In genomic region chr9:90841213-90841612, GRCh38 we compare ENCODE assay signal across 20 cellular contexts. TPM values are rescaled to one million over a fixed set of nuclear protein-coding genes. Genes with fewer than 3 reads are reported as not detected.
A peak's percentile ranks its signal among the peaks of the same experiment; 100 is the strongest.
DNase-seq lines count a peak whose midpoint lies in the region; ATAC-seq, FAIRE-seq and TF ChIP-seq lines count a peak whose summit lies in the region.
"Had no signal": no experiment of that assay in that cellular context is flagged by ENCODE, and none has a peak within 500 bp of the region (broad histone marks: within the 10 kb centered on the region; RNA-seq: fewer than 3 reads in every experiment).

No MANE protein-coding gene starts in this region.

- H3K27me3 ChIP-seq in HL-60 (ENCODE audit: insufficient read depth, poor library complexity, severe bottlenecking) (no peaks in the 10 kb centered on the region), H1 (replicated peaks in 1 of 4; ENCODE audit: control insufficient read depth in 3 of 4, extremely low read depth in 1 of 4, insufficient read depth in 3 of 4, low read length in 3 of 4) (no peaks in the 10 kb centered on the region; a peak in 1 of 7 replicates), trophoblast cell (ENCODE audit: insufficient read depth, low read length) (no peaks in the 10 kb centered on the region)

- no peak overlapping the region for H3K14ac ChIP-seq in H1 (ENCODE audit: insufficient read length)
- no peak overlapping the region for H3K14ac ChIP-seq in trophoblast cell (ENCODE audit: low read length)

- H3K4me3 ChIP-seq in HL-60 (replicated peaks; ENCODE audit: insufficient read depth, low read length) (no peak overlapping the region), H1 (ENCODE audit: extremely low read depth in 1 of 4, insufficient read depth in 2 of 4, low read depth in 3 of 4, low read length in 4 of 4) (no peak overlapping the region), trophoblast cell (ENCODE audit: low read depth, low read length) (peak overlapping the region; percentile 47)

- FAIRE-seq in D721Med (lab: Jason Lieb, UNC) (peak; percentile 83), H1 (lab: Jason Lieb, UNC) (peak; percentile 48)
- FAIRE-seq: G401.6 had no signal

- peaks cover 18% of the 10 kb centered on the region; the same call in 1 of the 2 replicates for H3K23me2 ChIP-seq in H1 (ENCODE audit: low read depth, low read length)

- no peak overlapping the region for H2BK20ac ChIP-seq in H1 (ENCODE audit: low read length)

- no peak for ATAC-seq in GM19467 (IDR thresholded peaks at IDR 0.05; ENCODE audit: unreplicated experiment)
- ATAC-seq: CD8-positive, alpha-beta T cell had no signal

- H3K56ac ChIP-seq in H1 (replicated peaks; ENCODE audit: insufficient read length, low read depth, low read length) = peak overlapping the region; percentile 50

- POLR2A ChIA-PET in H1 (lab: Charles Lee; ENCODE audit: partially characterized antibody) = no interaction called here

- TF ChIP-seq RAD21 in H1 (IDR thresholded peaks at IDR 0.05 in 1 of 2, conservative IDR thresholded peaks at IDR 0.05 in 1 of 2; ENCODE audit: low read depth in 2 of 2, low read length in 2 of 2) = no peak

- H3K4me1 ChIP-seq in H1 (replicated peaks in 1 of 4; ENCODE audit: control insufficient read depth in 3 of 4, insufficient read depth in 4 of 4, low read length in 3 of 4) (no peaks in the 10 kb centered on the region; a peak in 1 of 7 replicates), trophoblast cell (ENCODE audit: control insufficient read depth in 1 of 2, insufficient read depth in 2 of 2, low read length in 2 of 2) (no peaks in the 10 kb centered on the region)

- H3K36me3 ChIP-seq in H1 (ENCODE audit: control insufficient read depth in 2 of 4, insufficient read depth in 4 of 4, low read length in 3 of 4) (peaks cover 0 to 6% (median 0%) of the 10 kb centered on the region in 4 experiments; a peak in 1 of 8 replicates), trophoblast cell (ENCODE audit: control insufficient read depth in 1 of 2, insufficient read depth in 2 of 2, low read length in 2 of 2) (no peaks in the 10 kb centered on the region)

- TF ChIP-seq POLR2A in H1 (IDR thresholded peaks at IDR 0.05; ENCODE audit: control extremely low read depth in 1 of 2, low read depth in 2 of 2, low read length in 2 of 2) = no peak

- H4K20me1 ChIP-seq in H1 (replicated peaks in 1 of 2; ENCODE audit: control insufficient read depth in 1 of 2, insufficient read depth in 2 of 2, low read length in 2 of 2) = peaks cover 0 to 17% of the 10 kb centered on the region in 2 experiments

- peak overlapping the region; percentile 15 for H4K5ac ChIP-seq in H1 (ENCODE audit: insufficient read length, low read depth, low read length)

- H2AFZ ChIP-seq in H1 (ENCODE audit: low read length) (no peak overlapping the region), trophoblast cell (ENCODE audit: insufficient read depth, low read length, poor library complexity) (no peak overlapping the region)

- H2BK120ac ChIP-seq in H1 (replicated peaks; ENCODE audit: low read depth, low read length) (peak overlapping the region; percentile 28), trophoblast cell (ENCODE audit: insufficient read depth, low read length, poor library complexity) (no peak overlapping the region)

- H2AK5ac ChIP-seq in H1 (ENCODE audit: low read depth, low read length) (peak overlapping the region; percentile 43; the same call in 1 of the 2 replicates), trophoblast cell (ENCODE audit: low read length) (no peak overlapping the region)

- H4K8ac ChIP-seq in H1 (ENCODE audit: extremely low read depth, insufficient read depth, low read length) (no peak overlapping the region), trophoblast cell (ENCODE audit: low read depth, low read length) (no peak overlapping the region)

- TF ChIP-seq EP300 in H1 (IDR thresholded peaks at IDR 0.05; ENCODE audit: borderline replicate concordance in 1 of 2, low read depth in 2 of 2, low read length in 2 of 2) = no peak

- H2BK5ac ChIP-seq in H1 (ENCODE audit: low read depth, low read length) (no peak overlapping the region), trophoblast cell (ENCODE audit: low read depth, low read length, poor library complexity) (no peak overlapping the region)

- H3K18ac ChIP-seq in H1 (ENCODE audit: extremely low read depth, low read length) (no peak overlapping the region), trophoblast cell (ENCODE audit: low read length) (no peak overlapping the region)

- CTCF ChIA-PET in H1 (lab: Charles Lee; ENCODE audit: partially characterized antibody) = no interaction called here

- no peak overlapping the region for H4K12ac ChIP-seq in trophoblast cell (ENCODE audit: low read depth, low read length)

- H3K9ac ChIP-seq in H1 (replicated peaks in 1 of 4; ENCODE audit: extremely low read depth in 1 of 4, low read depth in 3 of 4, low read length in 3 of 4) = peak overlapping the region in 1 of 4 experiments; percentile 32; a peak in 1 of 7 replicates
- H3K9ac ChIP-seq in trophoblast cell (ENCODE audit: low read length) = no peak overlapping the region

- H3K79me1 ChIP-seq in H1 (ENCODE audit: low read depth, low read length) (peaks cover 9% of the 10 kb centered on the region; the same call in 1 of the 2 replicates), trophoblast cell (ENCODE audit: low read length) (no peaks in the 10 kb centered on the region)

- H2BK12ac ChIP-seq in H1 (ENCODE audit: low read depth, low read length) (peak overlapping the region; percentile 5; the same call in 1 of the 2 replicates), trophoblast cell (ENCODE audit: low read length) (no peak overlapping the region)

- no peak overlapping the region for H2BK15ac ChIP-seq in H1 (ENCODE audit: low read length)

- DNase-seq in D721Med (ENCODE audit: insufficient read length, low spot score) = no peak
- no peak for DNase-seq in HL-60 (ENCODE audit: low read depth in 1 of 2, low spot score in 1 of 2)
- no peak for DNase-seq in H1 (ENCODE audit: low read depth in 1 of 2, low spot score in 2 of 2)
- DNase-seq in trophoblast cell = no peak
- DNase-seq in nucleus accumbens (lab: John Stamatoyannopoulos, UW) = no peak
- no peak for DNase-seq in AG08396 (ENCODE audit: low spot score)
- DNase-seq: C1 segment of cervical spinal cord; CD8-positive, alpha-beta T cell; HCEC 1CT; Kasumi-1; MM.1S; NCI-H1048; NCI-H1417 treated with DMSO at 0.1 percent for 48 hours; NCI-H187; NCI-H446 treated with DMSO at 0.1 percent for 48 hours; NCI-H526 treated with DMSO at 0.1 percent for 48 hours; Right ventricle myocardium superior had no signal

- H3K27ac ChIP-seq in HL-60 (replicated peaks) = peak overlapping the region; percentile 21
- no peak overlapping the region for H3K27ac ChIP-seq in H1 (ENCODE audit: low read depth, low read length)
- H3K27ac ChIP-seq in trophoblast cell (ENCODE audit: low read depth, low read length) = no peak overlapping the region

- WGBS in H1 (ENCODE audit: extremely low coverage in 1 of 2, insufficient coverage in 1 of 2, insufficient read length in 1 of 2, insufficient replicate concordance in 2 of 2, low coverage in 1 of 2, low lambda C conversion rate in 2 of 2, missing lambda C conversion rate in 1 of 2), 2 experiments = 90% methylated on average over 5 of the region's 5 CpGs; no CpG with 5 or more reads in 1 of the 2 experiments
- WGBS in trophoblast cell (ENCODE audit: extremely low coverage, insufficient coverage, insufficient read length) = 100% methylated on average over 2 of the region's 5 CpGs

- H3K79me2 ChIP-seq in H1 (ENCODE audit: control insufficient read depth in 1 of 2, insufficient read depth in 2 of 2, low read length in 2 of 2) (peaks cover 0 to 9% of the 10 kb centered on the region in 2 experiments; a peak in 1 of 4 replicates), trophoblast cell (ENCODE audit: control insufficient read depth, insufficient read depth, low read length, poor library complexity) (no peaks in the 10 kb centered on the region)

- H3K9me3 ChIP-seq in H1 (ENCODE audit: insufficient read depth in 2 of 2, low read depth in 1 of 2, low read length in 1 of 2) = peaks cover 3 to 15% of the 10 kb centered on the region in 2 experiments; a peak in 3 of 4 replicates
- H3K9me3 ChIP-seq in trophoblast cell (ENCODE audit: insufficient read depth, low read depth, low read length) = peaks cover 8% of the 10 kb centered on the region

- peak overlapping the region; percentile 98 for H3K23ac ChIP-seq in H1 (ENCODE audit: insufficient read length)
- peak overlapping the region; percentile 59 for H3K23ac ChIP-seq in trophoblast cell (ENCODE audit: low read length)

- TF ChIP-seq CTCF in D721Med (IDR thresholded peaks at IDR 0.05; ENCODE audit: insufficient read depth, missing control alignments) = no peak
- TF ChIP-seq CTCF in HL-60 (IDR thresholded peaks at IDR 0.05; ENCODE audit: insufficient read depth, low read length) = no peak
- no peak for TF ChIP-seq CTCF in H1 (IDR thresholded peaks at IDR 0.05; ENCODE audit: control extremely low read depth in 1 of 3, insufficient read depth in 1 of 3, low read depth in 1 of 3, low read length in 3 of 3)

- H3K4ac ChIP-seq in H1 (replicated peaks; ENCODE audit: insufficient read length, low read depth, low read length) = peak overlapping the region; percentile 57
- H3K4ac ChIP-seq in trophoblast cell (ENCODE audit: low read depth, low read length) = no peak overlapping the region

- peak overlapping the region; percentile 81 for H4K91ac ChIP-seq in H1 (replicated peaks; ENCODE audit: insufficient read length, low read length)
- no peak overlapping the region for H4K91ac ChIP-seq in trophoblast cell (ENCODE audit: low read depth, low read length)

- no peak overlapping the region for H3K4me2 ChIP-seq in H1 (ENCODE audit: insufficient read depth in 1 of 2, low read depth in 2 of 2, low read length in 2 of 2)
- no peak overlapping the region for H3K4me2 ChIP-seq in trophoblast cell (ENCODE audit: low read length)

TF ChIP-seq in H1, 55 proteins besides CTCF, POLR2A, EP300 and RAD21:
- no peak for TF ChIP-seq SIN3A (conservative IDR thresholded peaks at IDR 0.05 in 1 of 2, IDR thresholded peaks at IDR 0.05 in 1 of 2; ENCODE audit: low read depth in 1 of 2, low read length in 2 of 2)

RNA-seq across cellular contexts. Expression of gene SYK, which starts 39.6 kb away (rescaled TPM):
- 4.4 and 5.6 TPM in 2 replicates for total RNA-seq in H1 (2021; fragmentation: NEBNext Ultra II Directional; extraction: Animal tissue kit (Norgen Biotek cat#: 25700))
- polyA plus RNA-seq in H1 (2011; rRNA removed) = 1.5 and 1.9 TPM in 2 replicates
- polyA plus RNA-seq in H1 (2011; cell fraction: cytosol; rRNA removed) = 1.2 TPM
- 4.9 TPM for polyA plus RNA-seq in H1 (2011; cell fraction: nucleus; rRNA removed)
- 2.8 to 4.4 TPM (median 3.4 TPM) in 4 replicates for polyA plus RNA-seq in H1 (2012, experiment 1 of 2)
- polyA plus RNA-seq in H1 (2012, experiment 2 of 2) = 1.1 TPM
- polyA plus RNA-seq in H1 (2013, experiment 1 of 2) = 2.9 TPM
- polyA plus RNA-seq in H1 (2013, experiment 2 of 2) = 3.4 TPM
- 1.7 and 2.4 TPM in 2 replicates for polyA minus RNA-seq in H1 (2011; rRNA and poly(A)+ RNA removed)
- 2.3 TPM for polyA minus RNA-seq in H1 (2011; cell fraction: cytosol; rRNA and poly(A)+ RNA removed)
- 3.9 TPM for polyA minus RNA-seq in H1 (2011; cell fraction: nucleus; rRNA and poly(A)+ RNA removed)
- 0.40 and 0.52 TPM in 2 replicates for polyA plus RNA-seq in trophoblast cell (2013)
- total RNA-seq: RPMI7951 had no signal
